ENCODE assay signal across 2 cellular contexts in the genomic region with DNA sequence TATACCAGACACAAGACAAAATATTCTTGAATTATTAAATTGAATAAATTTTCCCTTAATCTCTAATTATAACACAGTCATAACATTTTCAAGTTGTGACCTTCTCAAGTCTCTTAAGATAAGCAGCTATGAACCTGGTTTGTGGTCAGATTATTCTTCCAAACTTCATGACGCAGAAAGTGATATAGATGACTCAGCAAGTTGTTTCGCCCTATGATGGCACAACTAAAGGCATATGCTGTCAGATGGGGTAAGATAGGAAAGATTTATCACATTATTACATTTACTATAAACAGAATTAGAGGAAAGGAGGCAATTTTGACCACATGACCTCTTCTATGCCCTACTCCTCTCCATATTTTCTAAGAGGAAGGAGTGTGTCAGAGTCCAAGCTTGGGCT.
A peak's percentile ranks its signal among the peaks of the same experiment; 100 is the strongest.
TF ChIP-seq lines count a peak whose summit lies in the region.

No MANE protein-coding gene starts in this region.

TF ChIP-seq in HepG2, 621 proteins besides CTCF, POLR2A, EP300 and RAD21:
- TF ChIP-seq MAFK (conservative IDR thresholded peaks at IDR 0.05 in 1 of 2, IDR thresholded peaks at IDR 0.05 in 1 of 2; ENCODE audit: low read length in 2 of 2) (peak; percentile 51 to 79; a peak in 3 of 4 replicates), MAFF (IDR thresholded peaks at IDR 0.05; ENCODE audit: low read depth, low read length) (peak; percentile 65), YEATS2 (CRISPR knock-in tag; IDR thresholded peaks at IDR 0.05; ENCODE audit: borderline replicate concordance) (no peak)

TF ChIP-seq in IMR-90, 13 proteins besides CTCF, POLR2A, EP300 and RAD21:
- TF ChIP-seq MAFK (IDR thresholded peaks at IDR 0.05; ENCODE audit: low read depth, low read length) (peak; percentile 79), RFX5 (IDR thresholded peaks at IDR 0.05; ENCODE audit: low read depth, low read length) (no peak), NFE2L2 (IDR thresholded peaks at IDR 0.05; ENCODE audit: low read depth, low read length) (peak; percentile 29; the same call in 1 of the 2 replicates)
